ENCODE assay signal across 39 cellular contexts in genomic region chr6:116858060-116858459, GRCh38. TPM values are rescaled to one million over a fixed set of nuclear protein-coding genes. Genes with fewer than 3 reads are reported as not detected.
"Had no signal": no experiment of that assay in that cellular context is flagged by ENCODE, and none has a peak within 500 bp of the region (broad histone marks: within the 10 kb centered on the region; RNA-seq: fewer than 3 reads in every experiment).

No MANE protein-coding gene starts in this region.

- FAIRE-seq: astrocyte, bronchial epithelial cell had no signal

- H3K36me3 ChIP-seq: adrenal gland, ascending aorta, brain microvascular endothelial cell, breast epithelium, cardiac muscle cell had no signal

- H3K4me1 ChIP-seq: adrenal gland, ascending aorta, body of pancreas, breast epithelium had no signal

- H3K27me3 ChIP-seq: adrenal gland, ascending aorta, body of pancreas, brain microvascular endothelial cell, breast epithelium, cardiac muscle cell had no signal

- ATAC-seq: activated naive CD4-positive, alpha-beta T cell treated with anti-CD3 and anti-CD28 coated beads, Interleukin-2, amount 50 U/mL, for 72 hours; activated naive CD8-positive, alpha-beta T cell treated with anti-CD3 and anti-CD28 coated beads, Interleukin-2, amount 50 U/mL, for 24 hours; activated T-cell treated with anti-CD3 and anti-CD28 coated beads, Interleukin-2, amount 50 U/mL, for 4 hours; activated T-cell treated with anti-CD3 and anti-CD28 coated beads, Interleukin-2, amount 50 U/mL, for 72 hours; activated T-helper 17 cell treated with anti-CD3 and anti-CD28 coated beads, Interleukin-2, amount 50 U/mL, for 72 hours; body of pancreas had no signal

- H3K27ac ChIP-seq: adrenal gland, ascending aorta, body of pancreas, brain microvascular endothelial cell, breast epithelium, cardiac muscle cell had no signal

- H3K4me3 ChIP-seq: adrenal gland, ascending aorta, body of pancreas, breast epithelium, cardiac muscle cell had no signal

- DNase-seq: activated effector memory CD4-positive, alpha-beta T cell treated with anti-CD3 and anti-CD28 coated beads, Interleukin-2, amount 50 U/mL, for 16 hours; activated effector memory CD4-positive, alpha-beta T cell treated with Interleukin-2 at 50 U/mL for 16 hours; activated gamma-delta T cell; activated gamma-delta T cell treated with Interleukin-2 at 50 U/mL for 16 hours; activated naive CD4-positive, alpha-beta T cell; activated naive CD4-positive, alpha-beta T cell treated with anti-CD3 and anti-CD28 coated beads for 36 hours; activated naive CD4-positive, alpha-beta T cell treated with anti-CD3 and anti-CD28 coated beads, Interleukin-2, amount 10 ng/mL, durations not matched to agents 7 days and 5 days; activated naive CD4-positive, alpha-beta T cell treated with anti-CD3 and anti-CD28 coated beads, Interleukin-2, amount 50 U/mL, for 16 hours; activated naive CD4-positive, alpha-beta T cell treated with Interleukin-2 at 50 U/mL for 16 hours; activated naive CD8-positive, alpha-beta T cell treated with anti-CD3 and anti-CD28 coated beads for 36 hours; activated naive CD8-positive, alpha-beta T cell treated with anti-CD3 and anti-CD28 coated beads, Interleukin-2, amount 10 ng/mL, durations not matched to agents 7 days and 5 days; activated naive CD8-positive, alpha-beta T cell treated with anti-CD3 and anti-CD28 coated beads, Interleukin-2, amount 50 U/mL, for 24 hours; activated T-cell treated with anti-CD3 and anti-CD28 coated beads, Interleukin-2, amount 50 U/mL, for 24 hours; activated T-cell treated with anti-CD3 and anti-CD28 coated beads, Interleukin-2, amount 50 U/mL, for 4 hours; activated T-cell treated with anti-CD3 and anti-CD28 coated beads, Interleukin-2, amount 50 U/mL, for 48 hours; activated T-cell treated with anti-CD3 and anti-CD28 coated beads, Interleukin-2, amount 50 U/mL, for 72 hours; adrenal gland; amniotic stem cell; amygdala; anterior cingulate cortex; aorta; body of pancreas; brain microvascular endothelial cell; caudate nucleus; central memory CD4-positive, alpha-beta T cell; cerebellar nuclear complex had no signal

RNA-seq across cellular contexts. Expression of gene RFX6, which starts 19.0 kb away (rescaled TPM):
- total RNA-seq: activated naive CD4-positive, alpha-beta T cell treated with anti-CD3 and anti-CD28 coated beads for 36 hours; activated naive CD4-positive, alpha-beta T cell treated with anti-CD3 and anti-CD28 coated beads, Interleukin-2, amount 50 U/mL, for 72 hours; activated naive CD8-positive, alpha-beta T cell treated with anti-CD3 and anti-CD28 coated beads for 36 hours; activated naive CD8-positive, alpha-beta T cell treated with anti-CD3 and anti-CD28 coated beads, Interleukin-2, amount 10 ng/mL, durations not matched to agents 7 days and 5 days; activated T-cell treated with anti-CD3 and anti-CD28 coated beads, Interleukin-2, amount 50 U/mL, for 4 hours; activated T-cell treated with anti-CD3 and anti-CD28 coated beads, Interleukin-2, amount 50 U/mL, for 72 hours; activated T-helper 1 cell treated with anti-CD3 and anti-CD28 coated beads, Interleukin-12 subunit alpha, Interleukin-12 subunit beta, Interleukin-2, Interleukin-4 antibody, amounts not matched to agents 30 ng/mL and 10 ng/mL and 1 ng/mL, durations not matched to agents 14 hours and 24 hours and 36 hours; activated T-helper 17 cell treated with anti-CD3 and anti-CD28 coated beads, Interleukin-2, amount 50 U/mL, for 72 hours; activated T-helper 2 cell treated with anti-CD3 and anti-CD28 coated beads, Interferon-gamma antibody, Interleukin-2, Interleukin-4, amounts not matched to agents 10 μg/mL and 5 μg/mL and 100 μg/mL, durations not matched to agents 14 hours and 24 hours and 36 hours; aorta; ascending aorta; astrocyte; bronchial epithelial cell; cardiac muscle cell; cardiac septum; cerebellum; chondrocyte had no signal
- polyA plus RNA-seq: aorta, cardiac muscle cell had no signal

RNA-seq across cellular contexts. Expression of gene GPRC6A, which starts 29.2 kb away (rescaled TPM):
- total RNA-seq: activated naive CD4-positive, alpha-beta T cell treated with anti-CD3 and anti-CD28 coated beads for 36 hours; activated naive CD4-positive, alpha-beta T cell treated with anti-CD3 and anti-CD28 coated beads, Interleukin-2, amount 50 U/mL, for 72 hours; activated naive CD8-positive, alpha-beta T cell treated with anti-CD3 and anti-CD28 coated beads for 36 hours; activated naive CD8-positive, alpha-beta T cell treated with anti-CD3 and anti-CD28 coated beads, Interleukin-2, amount 10 ng/mL, durations not matched to agents 7 days and 5 days; activated T-cell treated with anti-CD3 and anti-CD28 coated beads, Interleukin-2, amount 50 U/mL, for 4 hours; activated T-cell treated with anti-CD3 and anti-CD28 coated beads, Interleukin-2, amount 50 U/mL, for 72 hours; activated T-helper 1 cell treated with anti-CD3 and anti-CD28 coated beads, Interleukin-12 subunit alpha, Interleukin-12 subunit beta, Interleukin-2, Interleukin-4 antibody, amounts not matched to agents 30 ng/mL and 10 ng/mL and 1 ng/mL, durations not matched to agents 14 hours and 24 hours and 36 hours; activated T-helper 17 cell treated with anti-CD3 and anti-CD28 coated beads, Interleukin-2, amount 50 U/mL, for 72 hours; activated T-helper 2 cell treated with anti-CD3 and anti-CD28 coated beads, Interferon-gamma antibody, Interleukin-2, Interleukin-4, amounts not matched to agents 10 μg/mL and 5 μg/mL and 100 μg/mL, durations not matched to agents 14 hours and 24 hours and 36 hours; aorta; ascending aorta; astrocyte; body of pancreas; breast epithelium; bronchial epithelial cell; cardiac muscle cell; cardiac septum; cerebellum; chondrocyte had no signal
- polyA plus RNA-seq: adipose tissue, aorta, cardiac muscle cell had no signal
